ENCODE assay signal across 26 cellular contexts in genomic region chr19:53015730-53016129, GRCh38. TPM values are rescaled to one million over a fixed set of nuclear protein-coding genes. Genes with fewer than 3 reads are reported as not detected.
"Had no signal": no experiment of that assay in that cellular context is flagged by ENCODE, and none has a peak within 500 bp of the region (broad histone marks: within the 10 kb centered on the region; RNA-seq: fewer than 3 reads in every experiment).

No MANE protein-coding gene starts in this region.

- H3K4me2 ChIP-seq: SK-N-SH had no signal

- H3K27me3 Mint-ChIP-seq: T-cell had no signal

- H3K27ac Mint-ChIP-seq: IgD-negative memory B cell, T-cell had no signal

- H3K27ac ChIP-seq: RWPE1 had no signal

- H3K9me3 ChIP-seq: SK-N-SH had no signal

- H3K9me2 ChIP-seq: SK-N-SH had no signal

- H3K9ac ChIP-seq: SK-N-SH had no signal

- DNase-seq: KBM-7, NCI-H1092, NCI-H1105 treated with DMSO at 0.1 percent for 48 hours, NCI-H1436, NCI-H187, NCI-H2029, NCI-H2081 treated with DMSO at 0.1 percent for 48 hours, NCI-H2171, NCI-H226, NCI-H446, NCI-H510A, NCI-H524 treated with DMSO at 0.1 percent for 48 hours, NCI-H69, NCI-H774, PC-3, SHP77, SK-N-SH, SW 1271, T-cell had no signal

- H3K4me1 Mint-ChIP-seq: IgD-negative memory B cell, T-cell had no signal

- H3K4me3 Mint-ChIP-seq: IgD-negative memory B cell, T-cell had no signal

- ATAC-seq: Panc1, PC-3, T-cell had no signal

RNA-seq across cellular contexts. Expression of gene ERVV-1, which starts 2.0 kb away (rescaled TPM):
- total RNA-seq: HT-29, LHCN-M2, MCF 10A, PC-3, SK-MEL-5, T-cell had no signal
- polyA plus RNA-seq: SK-N-SH had no signal

RNA-seq across cellular contexts. Expression of gene ERVV-2, which starts 28.8 kb away (rescaled TPM):
- total RNA-seq: HT-29, LHCN-M2, MCF 10A, PC-3, T-cell had no signal
- polyA plus RNA-seq: IgD-negative memory B cell, SK-N-SH had no signal
